1 cellular context compared by ENCODE assay signal in the genomic region with DNA sequence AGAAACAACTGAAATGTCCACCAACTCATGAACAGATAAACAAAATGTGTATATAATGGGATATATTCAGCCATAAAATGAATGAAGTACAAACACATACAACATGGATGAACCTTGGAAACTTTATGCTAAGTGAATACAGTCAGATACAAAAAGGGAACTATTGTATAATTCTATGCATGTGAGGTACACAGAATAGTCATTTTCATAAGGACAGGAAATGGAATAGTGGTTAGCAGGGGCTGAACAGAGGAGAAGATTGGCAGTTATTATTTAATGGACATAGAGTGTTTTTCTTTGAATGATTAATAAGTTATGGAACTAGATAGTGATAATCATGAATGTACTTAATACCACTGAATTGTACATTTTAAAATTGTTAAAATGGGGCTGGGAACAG.
TF ChIP-seq lines count a peak whose summit lies in the region.

No MANE protein-coding gene starts in this region.

TF ChIP-seq in GM23338, 12 proteins besides CTCF, POLR2A, EP300 and RAD21 (continued from another document):
- TF ChIP-seq, protein P1, sequence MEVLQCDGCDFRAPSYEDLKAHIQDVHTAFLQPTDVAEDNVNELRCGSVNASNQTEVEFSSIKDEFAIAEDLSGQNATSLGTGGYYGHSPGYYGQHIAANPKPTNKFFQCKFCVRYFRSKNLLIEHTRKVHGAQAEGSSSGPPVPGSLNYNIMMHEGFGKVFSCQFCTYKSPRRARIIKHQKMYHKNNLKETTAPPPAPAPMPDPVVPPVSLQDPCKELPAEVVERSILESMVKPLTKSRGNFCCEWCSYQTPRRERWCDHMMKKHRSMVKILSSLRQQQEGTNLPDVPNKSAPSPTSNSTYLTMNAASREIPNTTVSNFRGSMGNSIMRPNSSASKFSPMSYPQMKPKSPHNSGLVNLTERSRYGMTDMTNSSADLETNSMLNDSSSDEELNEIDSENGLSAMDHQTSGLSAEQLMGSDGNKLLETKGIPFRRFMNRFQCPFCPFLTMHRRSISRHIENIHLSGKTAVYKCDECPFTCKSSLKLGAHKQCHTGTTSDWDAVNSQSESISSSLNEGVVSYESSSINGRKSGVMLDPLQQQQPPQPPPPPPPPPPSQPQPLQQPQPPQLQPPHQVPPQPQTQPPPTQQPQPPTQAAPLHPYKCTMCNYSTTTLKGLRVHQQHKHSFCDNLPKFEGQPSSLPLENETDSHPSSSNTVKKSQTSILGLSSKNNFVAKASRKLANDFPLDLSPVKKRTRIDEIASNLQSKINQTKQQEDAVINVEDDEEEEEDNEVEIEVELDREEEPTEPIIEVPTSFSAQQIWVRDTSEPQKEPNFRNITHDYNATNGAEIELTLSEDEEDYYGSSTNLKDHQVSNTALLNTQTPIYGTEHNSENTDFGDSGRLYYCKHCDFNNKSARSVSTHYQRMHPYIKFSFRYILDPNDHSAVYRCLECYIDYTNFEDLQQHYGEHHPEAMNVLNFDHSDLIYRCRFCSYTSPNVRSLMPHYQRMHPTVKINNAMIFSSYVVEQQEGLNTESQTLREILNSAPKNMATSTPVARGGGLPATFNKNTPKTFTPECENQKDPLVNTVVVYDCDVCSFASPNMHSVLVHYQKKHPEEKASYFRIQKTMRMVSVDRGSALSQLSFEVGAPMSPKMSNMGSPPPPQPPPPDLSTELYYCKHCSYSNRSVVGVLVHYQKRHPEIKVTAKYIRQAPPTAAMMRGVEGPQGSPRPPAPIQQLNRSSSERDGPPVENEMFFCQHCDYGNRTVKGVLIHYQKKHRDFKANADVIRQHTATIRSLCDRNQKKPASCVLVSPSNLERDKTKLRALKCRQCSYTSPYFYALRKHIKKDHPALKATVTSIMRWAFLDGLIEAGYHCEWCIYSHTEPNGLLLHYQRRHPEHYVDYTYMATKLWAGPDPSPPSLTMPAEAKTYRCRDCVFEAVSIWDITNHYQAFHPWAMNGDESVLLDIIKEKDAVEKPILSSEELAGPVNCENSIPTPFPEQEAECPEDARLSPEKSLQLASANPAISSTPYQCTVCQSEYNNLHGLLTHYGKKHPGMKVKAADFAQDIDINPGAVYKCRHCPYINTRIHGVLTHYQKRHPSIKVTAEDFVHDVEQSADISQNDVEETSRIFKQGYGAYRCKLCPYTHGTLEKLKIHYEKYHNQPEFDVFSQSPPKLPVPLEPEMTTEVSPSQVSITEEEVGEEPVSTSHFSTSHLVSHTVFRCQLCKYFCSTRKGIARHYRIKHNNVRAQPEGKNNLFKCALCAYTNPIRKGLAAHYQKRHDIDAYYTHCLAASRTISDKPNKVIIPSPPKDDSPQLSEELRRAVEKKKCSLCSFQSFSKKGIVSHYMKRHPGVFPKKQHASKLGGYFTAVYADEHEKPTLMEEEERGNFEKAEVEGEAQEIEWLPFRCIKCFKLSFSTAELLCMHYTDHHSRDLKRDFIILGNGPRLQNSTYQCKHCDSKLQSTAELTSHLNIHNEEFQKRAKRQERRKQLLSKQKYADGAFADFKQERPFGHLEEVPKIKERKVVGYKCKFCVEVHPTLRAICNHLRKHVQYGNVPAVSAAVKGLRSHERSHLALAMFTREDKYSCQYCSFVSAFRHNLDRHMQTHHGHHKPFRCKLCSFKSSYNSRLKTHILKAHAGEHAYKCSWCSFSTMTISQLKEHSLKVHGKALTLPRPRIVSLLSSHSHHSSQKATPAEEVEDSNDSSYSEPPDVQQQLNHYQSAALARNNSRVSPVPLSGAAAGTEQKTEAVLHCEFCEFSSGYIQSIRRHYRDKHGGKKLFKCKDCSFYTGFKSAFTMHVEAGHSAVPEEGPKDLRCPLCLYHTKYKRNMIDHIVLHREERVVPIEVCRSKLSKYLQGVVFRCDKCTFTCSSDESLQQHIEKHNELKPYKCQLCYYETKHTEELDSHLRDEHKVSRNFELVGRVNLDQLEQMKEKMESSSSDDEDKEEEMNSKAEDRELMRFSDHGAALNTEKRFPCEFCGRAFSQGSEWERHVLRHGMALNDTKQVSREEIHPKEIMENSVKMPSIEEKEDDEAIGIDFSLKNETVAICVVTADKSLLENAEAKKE (CRISPR knock-in tag; IDR thresholded peaks at IDR 0.05), result no peak
- TF ChIP-seq ZNF331 (CRISPR knock-in tag; IDR thresholded peaks at IDR 0.05; ENCODE audit: low read depth), result no peak
- TF ChIP-seq NANOG (IDR thresholded peaks at IDR 0.05; ENCODE audit: borderline replicate concordance), result no peak
